Comparison of ENCODE assay signal across 9 cellular contexts in the genomic region with DNA sequence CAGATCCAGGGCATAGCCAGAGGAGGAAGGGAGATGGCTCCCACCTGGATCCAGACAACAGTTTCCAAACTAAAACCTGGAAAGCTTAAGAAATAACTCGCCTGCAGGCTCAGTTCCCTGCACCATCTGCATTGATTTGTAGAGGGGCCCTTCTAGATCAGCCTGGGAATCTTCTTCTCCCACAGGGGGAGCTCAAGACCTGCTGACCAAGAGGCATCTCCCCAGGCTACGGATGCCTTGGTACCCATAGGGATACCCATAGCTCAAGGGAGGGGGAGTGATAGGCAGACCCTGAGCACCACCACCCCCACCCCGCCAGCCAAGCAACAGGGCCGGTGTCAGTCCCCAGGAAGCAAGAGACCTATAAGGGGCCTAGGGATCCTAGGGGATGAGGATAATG. TPM values are rescaled to one million over a fixed set of nuclear protein-coding genes. Genes with fewer than 3 reads are reported as not detected.
DNase-seq lines count a peak whose midpoint lies in the region; ATAC-seq and TF ChIP-seq lines count a peak whose summit lies in the region.
"Had no signal": no experiment of that assay in that cellular context is flagged by ENCODE, and none has a peak within 500 bp of the region (broad histone marks: within the 10 kb centered on the region; RNA-seq: fewer than 3 reads in every experiment).

No MANE protein-coding gene starts in this region.

- no peak overlapping the region for H3K4me3 Mint-ChIP-seq in memory B cell

- no peak overlapping the region for H3K27ac Mint-ChIP-seq in memory B cell

- H3K27me3 ChIP-seq in left ventricle myocardium inferior (ENCODE audit: low read depth) (no peaks in the 10 kb centered on the region), adrenal gland (no peaks in the 10 kb centered on the region)

- no peak for ATAC-seq in Right ventricle myocardium inferior
- ATAC-seq in memory B cell (ENCODE audit: low read depth) = peak; percentile 50
- ATAC-seq in HG03196 (IDR thresholded peaks at IDR 0.05; ENCODE audit: unreplicated experiment) = no peak

- H3K36me3 ChIP-seq in left ventricle myocardium inferior (no peaks in the 10 kb centered on the region), adrenal gland (replicated peaks in 1 of 2) (no peaks in the 10 kb centered on the region)
- H3K36me3 ChIP-seq: HAP-1 had no signal

- intact Hi-C loops in left ventricle myocardium inferior (cut with micrococcal nuclease) = no loop called here
- intact Hi-C loops in Right ventricle myocardium inferior (cut with DNase I) = no loop called here
- intact Hi-C loops in adrenal gland (cut with DNase I) = no loop called here

- 62 to 67% (median 64%) methylated on average over 3 to 4 of the region's 4 CpGs for WGBS in adrenal gland, 4 donors

- H3K9me3 ChIP-seq in left ventricle myocardium inferior (replicated peaks) (no peaks in the 10 kb centered on the region), adrenal gland (replicated peaks in 1 of 3) (no peaks in the 10 kb centered on the region)
- H3K9me3 ChIP-seq: HAP-1 had no signal

- TF ChIP-seq CTCF in left ventricle myocardium inferior (IDR thresholded peaks at IDR 0.05; ENCODE audit: borderline replicate concordance) (peak; percentile 38), adrenal gland (IDR thresholded peaks at IDR 0.05) (no peak)

- H3K27me3 Mint-ChIP-seq in memory B cell = peaks cover 13% of the 10 kb centered on the region

- H3K9me3 Mint-ChIP-seq in memory B cell = no peaks in the 10 kb centered on the region

- no peak for DNase-seq in left ventricle myocardium inferior
- no peak for DNase-seq in Right ventricle myocardium inferior (ENCODE audit: missing footprints)
- peak; percentile 38 for DNase-seq in HT1080 (ENCODE audit: low read depth)
- peak; percentile 2 for DNase-seq in activated CD4-positive, alpha-beta T cell treated with anti-CD3 and anti-CD28 coated beads, Interleukin-2, amount 50 U/mL, for 1 hour
- no peak for DNase-seq in memory B cell (ENCODE audit: low spot score in 2 of 2)
- no peak for DNase-seq in adrenal gland
- no peak for DNase-seq in epidermal melanocyte (ENCODE audit: insufficient read length, low spot score)

- H3K4me3 ChIP-seq in left ventricle myocardium inferior (no peak overlapping the region), adrenal gland (no peak overlapping the region)
- H3K4me3 ChIP-seq: HAP-1 had no signal

- H3K27ac ChIP-seq in left ventricle myocardium inferior (replicated peaks) = no peak overlapping the region
- H3K27ac ChIP-seq in adrenal gland = no peak overlapping the region

- H3K4me1 ChIP-seq in left ventricle myocardium inferior (no peaks in the 10 kb centered on the region), adrenal gland (replicated peaks in 1 of 2) (no peaks in the 10 kb centered on the region)
- H3K4me1 ChIP-seq: HAP-1 had no signal

- H3K36me3 Mint-ChIP-seq in memory B cell = no peaks in the 10 kb centered on the region

- no peak for TF ChIP-seq POLR2A in adrenal gland (IDR thresholded peaks at IDR 0.05)

- peaks cover 2% of the 10 kb centered on the region for H3K4me1 Mint-ChIP-seq in memory B cell

RNA-seq across cellular contexts. Expression of gene DCLK3, which starts 28.0 kb away (rescaled TPM):
- 0.16 TPM for total RNA-seq in left ventricle myocardium inferior
- total RNA-seq in Right ventricle myocardium inferior = 0.41 TPM
- total RNA-seq in HT1080 (2014; rRNA removed; shearing (Covaris generic)) = not detected in 2 replicates
- not detected in 2 replicates for polyA plus RNA-seq in HT1080 (2015; cell fraction: cytosol; rRNA removed)
- polyA plus RNA-seq in HT1080 (2015; cell fraction: nucleus; rRNA removed) = not detected in 2 replicates
- under 1 TPM in 2 of 8 donors, not detected in 6; under 0.01 to 0.28 TPM for total RNA-seq in adrenal gland
- polyA plus RNA-seq in adrenal gland = under 1 TPM; 0.05 to 0.16 (median 0.13) TPM

Comparison
In these comparisons a context has a peak if more than half of its experiments do, and no peak if none do; other contexts are left out.
1. DNase-seq: peak in HT1080 (single experiment) and activated CD4-positive, alpha-beta T cell treated with anti-CD3 and anti-CD28 coated beads, Interleukin-2, amount 50 U/mL, for 1 hour (single experiment); none in left ventricle myocardium inferior (single experiment), Right ventricle myocardium inferior (single experiment), memory B cell (0 of 2), adrenal gland (0 of 7) and epidermal melanocyte (single experiment).